In genomic region chr6:18405477-18406293, GRCh38 we compare ENCODE assay signal across 10 cellular contexts. TPM values are rescaled to one million over a fixed set of nuclear protein-coding genes. Genes with fewer than 3 reads are reported as not detected.
DNase-seq lines count a peak whose midpoint lies in the region; ATAC-seq and TF ChIP-seq lines count a peak whose summit lies in the region.
"Had no signal": no experiment of that assay in that cellular context is flagged by ENCODE, and none has a peak within 500 bp of the region (broad histone marks: within the 10 kb centered on the region; RNA-seq: fewer than 3 reads in every experiment).

No MANE protein-coding gene starts in this region.

- H3K9me3 ChIP-seq in tibial artery, result no peaks in the 10 kb centered on the region
- H3K9me3 ChIP-seq: ascending aorta, spleen had no signal

- H3K4me1 ChIP-seq in tibial artery, result peaks cover 0 to 23% (median 2%) of the 10 kb centered on the region in 4 donors

- H3K4me3 ChIP-seq in skeletal muscle cell (ENCODE audit: low read depth, low read length), result no peak overlapping the region
- no peak overlapping the region for H3K4me3 ChIP-seq in tibial artery
- H3K4me3 ChIP-seq: ascending aorta, spleen had no signal

- DNase-seq in GM04504 (ENCODE audit: low read depth) (peak; percentile 95), RPMI7951 (ENCODE audit: low read depth) (peak; percentile 67), fibroblast of gingiva (ENCODE audit: low read depth) (peak; percentile 92), skeletal muscle cell (ENCODE audit: low read depth) (peak; percentile 84), cerebellum (ENCODE audit: low spot score) (no peak), D341Med (ENCODE audit: low spot score) (no peak), tibial artery (no peak)
- DNase-seq: spleen had no signal

- no peaks in the 10 kb centered on the region for H3K27me3 ChIP-seq in tibial artery
- H3K27me3 ChIP-seq: ascending aorta, spleen had no signal

- intact Hi-C loops in tibial artery (cut with DNase I; ENCODE audit: low total_unique reads), result no loop called here

- no peak for ATAC-seq in HG03175 (IDR thresholded peaks at IDR 0.05; ENCODE audit: unreplicated experiment)

- H3K36me3 ChIP-seq in tibial artery, result peaks cover 0 to 2% (median 0%) of the 10 kb centered on the region in 3 donors

- TF ChIP-seq CTCF in tibial artery (IDR thresholded peaks at IDR 0.05), result no peak

- no peak overlapping the region for H3K27ac ChIP-seq in tibial artery
- H3K27ac ChIP-seq: ascending aorta had no signal

RNA-seq across cellular contexts. Expression of gene RNF144B, which starts 18.5 kb away (rescaled TPM):
- 0.10 TPM in 1 of 2 replicates, not detected in the other for total RNA-seq in RPMI7951 (2014; rRNA removed; shearing (Covaris generic))
- total RNA-seq in cerebellum, result 3.3 TPM

Comparison
In these comparisons a context has a peak if more than half of its experiments do, and no peak if none do; other contexts are left out.
1. DNase-seq: peak in GM04504 (single experiment), RPMI7951 (single experiment), fibroblast of gingiva (single experiment) and skeletal muscle cell (single experiment); none in cerebellum (single experiment), D341Med (single experiment) and tibial artery (0 of 2).